In the genomic region with DNA sequence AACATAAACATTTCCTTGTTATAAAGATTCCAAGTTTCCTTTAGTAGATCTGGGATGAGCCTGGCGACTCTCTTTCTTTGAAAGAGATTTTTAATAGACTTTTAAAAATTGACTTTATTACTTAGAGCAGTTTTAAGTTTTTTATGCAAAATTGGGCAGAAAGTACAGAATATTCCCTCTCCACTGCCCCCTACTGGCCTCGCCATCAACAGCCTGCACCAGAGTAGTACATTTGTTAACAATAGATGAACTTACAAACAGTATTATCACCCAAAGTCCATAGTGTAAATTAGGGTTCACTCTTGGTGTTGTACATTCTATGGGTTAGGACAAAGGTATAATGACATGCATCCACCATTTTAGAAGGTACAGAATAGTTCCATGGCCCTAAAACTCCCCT, we compare ENCODE assay signal across 9 cellular contexts. TPM values are rescaled to one million over a fixed set of nuclear protein-coding genes. Genes with fewer than 3 reads are reported as not detected.
A peak's percentile ranks its signal among the peaks of the same experiment; 100 is the strongest.
DNase-seq lines count a peak whose midpoint lies in the region; ATAC-seq, FAIRE-seq and TF ChIP-seq lines count a peak whose summit lies in the region.
"Had no signal": no experiment of that assay in that cellular context is flagged by ENCODE, and none has a peak within 500 bp of the region (broad histone marks: within the 10 kb centered on the region; RNA-seq: fewer than 3 reads in every experiment).

No MANE protein-coding gene starts in this region.

- H3K36me3 Mint-ChIP-seq in activated CD8-positive, alpha-beta T cell treated with anti-CD3 and anti-CD28 coated beads, Interleukin-2, amount 10 ng/mL, durations not matched to agents 7 days and 5 days (ENCODE audit: low read depth): no peaks in the 10 kb centered on the region

- no peaks in the 10 kb centered on the region for H3K9me3 Mint-ChIP-seq in activated CD8-positive, alpha-beta T cell treated with anti-CD3 and anti-CD28 coated beads, Interleukin-2, amount 10 ng/mL, durations not matched to agents 7 days and 5 days (ENCODE audit: insufficient read depth)

- H3K27me3 Mint-ChIP-seq in activated CD8-positive, alpha-beta T cell treated with anti-CD3 and anti-CD28 coated beads, Interleukin-2, amount 10 ng/mL, durations not matched to agents 7 days and 5 days (ENCODE audit: low read depth): peaks cover 5% of the 10 kb centered on the region

- H3K9ac ChIP-seq in kidney (ENCODE audit: low read length in 2 of 2): no peak overlapping the region

- no peak overlapping the region for H3K4me3 Mint-ChIP-seq in activated CD8-positive, alpha-beta T cell treated with anti-CD3 and anti-CD28 coated beads, Interleukin-2, amount 10 ng/mL, durations not matched to agents 7 days and 5 days

- no peak overlapping the region for H3K27ac ChIP-seq in kidney (ENCODE audit: low read depth in 2 of 2, low read length in 2 of 2)

- CTCF ChIA-PET in AG04449 (lab: Yijun Ruan, JAX): no interaction called here
- CTCF ChIA-PET in activated CD8-positive, alpha-beta T cell treated with anti-CD3 and anti-CD28 coated beads, Interleukin-2, amount 10 ng/mL, durations not matched to agents 7 days and 5 days (lab: Charles Lee): interaction anchor here (0.7 to 1.0 kb wide), 3 partner anchors 16 to 55 kb away, joined by 3 to 4 read pairs (median 3); no protein-coding TSS in a partner anchor

- no peaks in the 10 kb centered on the region for H3K9me3 ChIP-seq in kidney (ENCODE audit: control insufficient read depth in 1 of 2, low read length in 2 of 2)

- TF ChIP-seq POLR2A in GM12891 (IDR thresholded peaks at IDR 0.05; ENCODE audit: low read depth, low read length): no peak

- ATAC-seq in activated CD8-positive, alpha-beta T cell treated with anti-CD3 and anti-CD28 coated beads, Interleukin-2, amount 10 ng/mL, durations not matched to agents 7 days and 5 days: no peak
- no peak for ATAC-seq in GM18868 (IDR thresholded peaks at IDR 0.05; ENCODE audit: unreplicated experiment)
- no peak for ATAC-seq in HG03039 (IDR thresholded peaks at IDR 0.05; ENCODE audit: unreplicated experiment)

- no peaks in the 10 kb centered on the region for H3K4me1 ChIP-seq in kidney (ENCODE audit: control insufficient read depth in 1 of 2, insufficient read depth in 1 of 2, low read depth in 1 of 2, low read length in 2 of 2)

- TF ChIP-seq CTCF in AG04449 (IDR thresholded peaks at IDR 0.05; ENCODE audit: insufficient read depth, low read length, missing control alignments): peak; percentile 25
- peak; percentile 22 for TF ChIP-seq CTCF in kidney (IDR thresholded peaks at IDR 0.05; ENCODE audit: borderline replicate concordance, extremely low read depth, insufficient read depth)

- H3K27ac Mint-ChIP-seq in activated CD8-positive, alpha-beta T cell treated with anti-CD3 and anti-CD28 coated beads, Interleukin-2, amount 10 ng/mL, durations not matched to agents 7 days and 5 days: no peak overlapping the region

- no peaks in the 10 kb centered on the region for H3K4me1 Mint-ChIP-seq in activated CD8-positive, alpha-beta T cell treated with anti-CD3 and anti-CD28 coated beads, Interleukin-2, amount 10 ng/mL, durations not matched to agents 7 days and 5 days (ENCODE audit: low read depth)

- DNase-seq in AG04449 (ENCODE audit: low read depth, low spot score) (no peak), GM12891 (ENCODE audit: insufficient read length, low spot score) (no peak), kidney (no peak), cortex of kidney (lab: John Stamatoyannopoulos, UW) (no peak), NCI-H2081 (lab: John Stamatoyannopoulos, UW) (no peak)
- peak; percentile 33 for DNase-seq in activated CD8-positive, alpha-beta T cell treated with anti-CD3 and anti-CD28 coated beads, Interleukin-2, amount 10 ng/mL, durations not matched to agents 7 days and 5 days

- POLR2A ChIA-PET in AG04449 (lab: Yijun Ruan, JAX): no interaction called here
- POLR2A ChIA-PET in activated CD8-positive, alpha-beta T cell treated with anti-CD3 and anti-CD28 coated beads, Interleukin-2, amount 10 ng/mL, durations not matched to agents 7 days and 5 days (lab: Charles Lee): no interaction called here

- peak; percentile 69 for FAIRE-seq in GM12891 (lab: Jason Lieb, UNC)
- FAIRE-seq in kidney (lab: Jason Lieb, UNC): no peak

- H3K4me3 ChIP-seq in AG04449 (ENCODE audit: low read depth, low read length) (no peak overlapping the region), kidney (ENCODE audit: low read length in 2 of 2) (no peak overlapping the region)

- intact Hi-C loops in kidney (cut with DNase I): no loop called here

- H3K36me3 ChIP-seq in kidney (ENCODE audit: control insufficient read depth in 1 of 2, insufficient read depth in 2 of 2, low read length in 2 of 2): no peaks in the 10 kb centered on the region

TF ChIP-seq in GM12891, 5 proteins besides CTCF, POLR2A, EP300 and RAD21:
- no peak for TF ChIP-seq PAX5 (IDR thresholded peaks at IDR 0.05; ENCODE audit: insufficient read depth, low read length, severe bottlenecking)
- no peak for TF ChIP-seq POU2F2 (IDR thresholded peaks at IDR 0.05; ENCODE audit: low read depth, low read length)
TF ChIP-seq in GM12891: peak in this region for 0.

RNA-seq across cellular contexts. Expression of gene MAP3K19, which starts 3.9 kb away (rescaled TPM):
- polyA plus RNA-seq in GM12891 (2012; ENCODE audit: low read depth, missing spikeins): not detected
- total RNA-seq in activated CD8-positive, alpha-beta T cell treated with anti-CD3 and anti-CD28 coated beads, Interleukin-2, amount 10 ng/mL, durations not matched to agents 7 days and 5 days: not detected
- total RNA-seq in kidney: not detected
- polyA plus RNA-seq in kidney (ENCODE audit: insufficient read depth, low read depth, low replicate concordance): not detected
- total RNA-seq: Daoy had no signal

RNA-seq across cellular contexts. Expression of gene RAB3GAP1, which starts 8.7 kb away (rescaled TPM):
- polyA plus RNA-seq in GM12891 (2012; ENCODE audit: low read depth, missing spikeins): 18.6 TPM
- 10 to 100 TPM; 10.3 to 10.7 TPM for total RNA-seq in activated CD8-positive, alpha-beta T cell treated with anti-CD3 and anti-CD28 coated beads, Interleukin-2, amount 10 ng/mL, durations not matched to agents 7 days and 5 days
- 41.4 TPM for total RNA-seq in kidney
- polyA plus RNA-seq in kidney (ENCODE audit: insufficient read depth, low read depth, low replicate concordance): 16.6 TPM
